ENCODE assay signal across 22 cellular contexts in the genomic region with DNA sequence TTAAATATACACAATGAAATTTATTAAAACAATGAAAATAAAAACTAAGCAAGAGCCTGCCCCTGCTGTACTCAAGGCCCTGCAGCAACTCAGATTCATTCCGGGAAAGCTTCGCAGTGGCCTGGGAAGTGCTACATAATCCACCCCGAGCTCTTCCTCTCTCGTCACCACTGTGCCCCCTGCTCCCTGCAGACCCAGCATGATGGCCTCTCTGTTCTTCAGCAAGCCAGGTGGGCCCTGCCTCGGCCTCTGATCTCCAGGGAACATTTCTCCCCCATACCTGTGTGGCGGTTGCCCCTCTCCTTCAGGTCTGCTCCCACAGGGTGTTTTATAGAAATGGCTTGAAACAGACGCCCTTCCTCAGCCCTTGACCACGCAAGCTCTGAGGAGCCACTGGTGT.
"Had no signal": no experiment of that assay in that cellular context is flagged by ENCODE, and none has a peak within 500 bp of the region (broad histone marks: within the 10 kb centered on the region; RNA-seq: fewer than 3 reads in every experiment).

No MANE protein-coding gene starts in this region.

- DNase-seq: activated CD4-positive, alpha-beta T cell treated with anti-CD3 and anti-CD28 coated beads for 36 hours; activated CD4-positive, alpha-beta T cell treated with anti-CD3 and anti-CD28 coated beads, Interleukin-2, amount 50 U/mL, for 1 hour; activated CD8-positive, alpha-beta T cell treated with anti-CD3 and anti-CD28 coated beads for 36 hours; activated naive CD4-positive, alpha-beta T cell; activated T-cell treated with anti-CD3 and anti-CD28 coated beads for 4 hours; activated T-cell treated with anti-CD3 and anti-CD28 coated beads, Interleukin-2, amount 50 U/mL, for 72 hours; aorta; central memory CD4-positive, alpha-beta T cell; IMR-90; MV-4-11; NCI-H1092 treated with DMSO at 0.1 percent for 48 hours; NCI-H1417 treated with DMSO at 0.1 percent for 48 hours; NCI-H1694; NCI-H2029; NCI-H446; NCI-H524; PC-3; SHP77 treated with DMSO at 0.1 percent for 48 hours; T-helper 17 cell; WERI-Rb-1 had no signal

- ATAC-seq: activated CD4-positive, alpha-beta T cell treated with anti-CD3 and anti-CD28 coated beads for 36 hours; activated CD8-positive, alpha-beta T cell treated with anti-CD3 and anti-CD28 coated beads for 36 hours; activated T-cell treated with anti-CD3 and anti-CD28 coated beads, Interleukin-2, amount 50 U/mL, for 72 hours; PC-3; T-helper 17 cell had no signal

- H3K9me3 Mint-ChIP-seq: activated CD8-positive, alpha-beta T cell treated with anti-CD3 and anti-CD28 coated beads for 36 hours; activated naive CD4-positive, alpha-beta T cell treated with anti-CD3 and anti-CD28 coated beads, Interleukin-2, amount 50 U/mL, for 24 hours; activated T-cell treated with anti-CD3 and anti-CD28 coated beads, Interleukin-2, amount 50 U/mL, for 72 hours; activated T-helper 2 cell treated with anti-CD3 and anti-CD28 coated beads, Interferon-gamma antibody, Interleukin-2, Interleukin-4, amounts not matched to agents 10 μg/mL and 5 μg/mL and 100 μg/mL, durations not matched to agents 14 hours and 24 hours and 36 hours had no signal

- H3K27ac Mint-ChIP-seq: activated CD4-positive, alpha-beta T cell treated with anti-CD3 and anti-CD28 coated beads for 36 hours; activated CD8-positive, alpha-beta T cell treated with anti-CD3 and anti-CD28 coated beads for 36 hours; activated naive CD4-positive, alpha-beta T cell treated with anti-CD3 and anti-CD28 coated beads, Interleukin-2, amount 50 U/mL, for 24 hours; activated T-cell treated with anti-CD3 and anti-CD28 coated beads, Interleukin-2, amount 50 U/mL, for 72 hours; activated T-helper 2 cell treated with anti-CD3 and anti-CD28 coated beads, Interferon-gamma antibody, Interleukin-2, Interleukin-4, amounts not matched to agents 10 μg/mL and 5 μg/mL and 100 μg/mL, durations not matched to agents 14 hours and 24 hours and 36 hours; T-helper 17 cell had no signal

- H3K27me3 Mint-ChIP-seq: activated CD4-positive, alpha-beta T cell treated with anti-CD3 and anti-CD28 coated beads for 36 hours; activated CD8-positive, alpha-beta T cell treated with anti-CD3 and anti-CD28 coated beads for 36 hours; activated naive CD4-positive, alpha-beta T cell treated with anti-CD3 and anti-CD28 coated beads, Interleukin-2, amount 50 U/mL, for 24 hours; T-helper 17 cell had no signal

- H3K4me3 Mint-ChIP-seq: activated CD4-positive, alpha-beta T cell treated with anti-CD3 and anti-CD28 coated beads for 36 hours; activated CD8-positive, alpha-beta T cell treated with anti-CD3 and anti-CD28 coated beads for 36 hours; activated naive CD4-positive, alpha-beta T cell treated with anti-CD3 and anti-CD28 coated beads, Interleukin-2, amount 50 U/mL, for 24 hours; activated T-cell treated with anti-CD3 and anti-CD28 coated beads, Interleukin-2, amount 50 U/mL, for 72 hours had no signal
